ENCODE assay signal across 18 cellular contexts in the genomic region with DNA sequence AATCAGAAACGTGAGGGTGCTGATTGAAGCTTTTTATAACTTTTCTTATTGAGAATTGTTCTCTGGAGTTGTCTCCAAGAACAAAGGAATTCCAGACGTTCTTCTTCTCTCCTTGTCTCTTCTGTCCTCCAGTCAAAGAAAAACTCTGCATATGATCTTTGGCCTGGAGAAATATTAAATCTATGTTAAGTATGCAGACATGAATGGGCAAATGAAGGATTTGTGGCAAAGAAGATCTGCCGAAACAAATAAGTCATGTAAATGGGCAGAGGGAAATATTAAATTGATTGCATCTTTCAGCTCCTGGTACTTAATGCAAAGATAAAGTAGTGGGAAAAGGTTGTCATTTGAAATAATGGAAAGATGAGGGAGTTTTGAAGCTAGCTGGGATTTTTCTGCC.
DNase-seq lines count a peak whose midpoint lies in the region; ATAC-seq, FAIRE-seq and TF ChIP-seq lines count a peak whose summit lies in the region.
"Had no signal": no experiment of that assay in that cellular context is flagged by ENCODE, and none has a peak within 500 bp of the region (broad histone marks: within the 10 kb centered on the region; RNA-seq: fewer than 3 reads in every experiment).

No MANE protein-coding gene starts in this region.

- CTCF ChIA-PET in HepG2 (lab: Yijun Ruan, JAX; ENCODE audit: low intra/inter-chr PET ratio, low total read pairs): no interaction called here

- TF ChIP-seq POLR2A in HepG2 (IDR thresholded peaks at IDR 0.05; ENCODE audit: insufficient read depth in 1 of 2, low read depth in 2 of 2, low read length in 2 of 2): no peak
- TF ChIP-seq POLR2A in right lobe of liver (IDR thresholded peaks at IDR 0.05): no peak

- H3K79me2 ChIP-seq in HepG2 (ENCODE audit: insufficient read depth, low read length): peaks cover 96% of the 10 kb centered on the region

- peaks cover 64% of the 10 kb centered on the region for H4K20me1 ChIP-seq in HepG2 (ENCODE audit: insufficient read depth, low read length)

- no peak overlapping the region for H3K9ac ChIP-seq in HepG2 (ENCODE audit: insufficient read depth, low read depth, low read length)
- no peak overlapping the region for H3K9ac ChIP-seq in adipocyte (ENCODE audit: low read length)
- H3K9ac ChIP-seq: GM23248 had no signal

- TF ChIP-seq RAD21 in HepG2 (CRISPR knock-in tag; IDR thresholded peaks at IDR 0.05): no peak

- no TSS peak for BruUV-seq in HepG2 (replicated peaks; lab: Mats Ljungman, UMichigan)

- no peak overlapping the region for H3K4me3 Mint-ChIP-seq in nephron

- H3K4me1 ChIP-seq in HepG2 (ENCODE audit: insufficient read depth, low read length) (peaks cover 100% of the 10 kb centered on the region), right lobe of liver (no peaks in the 10 kb centered on the region), adipocyte (ENCODE audit: control insufficient read depth, insufficient read depth, low read length) (peaks cover 33% of the 10 kb centered on the region)

- H3K27ac ChIP-seq in HepG2 (ENCODE audit: extremely low read length, insufficient read depth, low read length) (peak overlapping the region; percentile 77), right lobe of liver (no peak overlapping the region)
- H3K27ac ChIP-seq: GM23248, RWPE1, SJCRH30 had no signal

- peak overlapping the region; percentile 8 to 38 (median 24) for H3K27ac Mint-ChIP-seq in nephron
- H3K27ac Mint-ChIP-seq: CD4-positive, CD25-positive, alpha-beta regulatory T cell had no signal

- H3K4me1 Mint-ChIP-seq in nephron: peaks cover 72% of the 10 kb centered on the region

- H3K9me3 ChIP-seq in HepG2 (ENCODE audit: low read length) (no peaks in the 10 kb centered on the region), right lobe of liver (no peaks in the 10 kb centered on the region), adipocyte (ENCODE audit: control insufficient read depth, low read length) (no peaks in the 10 kb centered on the region)
- H3K9me3 ChIP-seq: SJCRH30 had no signal

- H3K27me3 ChIP-seq in HepG2 (ENCODE audit: control insufficient read depth in 1 of 2, insufficient read depth in 2 of 2, low read length in 2 of 2): no peaks in the 10 kb centered on the region
- H3K27me3 ChIP-seq in right lobe of liver: no peaks in the 10 kb centered on the region
- no peaks in the 10 kb centered on the region for H3K27me3 ChIP-seq in adipocyte (replicated peaks; ENCODE audit: control insufficient read depth, insufficient read depth, low read length)
- H3K27me3 ChIP-seq: SJCRH30 had no signal

- no peaks in the 10 kb centered on the region; a peak in 2 of 5 replicates for H3K36me3 ChIP-seq in HepG2 (replicated peaks in 1 of 2; ENCODE audit: control insufficient read depth in 1 of 2, insufficient read depth in 2 of 2, low read length in 2 of 2)
- no peaks in the 10 kb centered on the region for H3K36me3 ChIP-seq in right lobe of liver
- H3K36me3 ChIP-seq in adipocyte (ENCODE audit: control insufficient read depth, insufficient read depth, low read length, severe bottlenecking): no peaks in the 10 kb centered on the region
- H3K36me3 ChIP-seq: SJCRH30 had no signal

- no peaks in the 10 kb centered on the region for H3K9me3 Mint-ChIP-seq in nephron
- H3K9me3 Mint-ChIP-seq: CD4-positive, CD25-positive, alpha-beta regulatory T cell had no signal

- peak overlapping the region; percentile 78 for H3K4me2 ChIP-seq in HepG2 (ENCODE audit: low read depth, low read length)

- in situ Hi-C loops in HepG2 (cut with HindIII; ENCODE audit: extremely low pct_ligation_motif_present, low pct_unique_long_range_greater_than_20kb): no loop called here

- no peak for ATAC-seq in HepG2
- no peak for ATAC-seq in right lobe of liver
- no peak for ATAC-seq in HG03571 (IDR thresholded peaks at IDR 0.05; ENCODE audit: unreplicated experiment)
- ATAC-seq: GM12878, K562 had no signal

- peaks cover 3% of the 10 kb centered on the region for H3K27me3 Mint-ChIP-seq in nephron (ENCODE audit: low read depth)
- H3K27me3 Mint-ChIP-seq: CD4-positive, CD25-positive, alpha-beta regulatory T cell had no signal

- DNase-seq in HepG2 (ENCODE audit: low spot score) (no peak), right lobe of liver (no peak), adipocyte (ENCODE audit: low read depth) (peak; percentile 26), NCI-H187 (lab: John Stamatoyannopoulos, UW) (no peak), DMS53 (lab: John Stamatoyannopoulos, UW) (no peak)
- DNase-seq: CD4-positive, CD25-positive, alpha-beta regulatory T cell; DMS79 treated with DMSO at 0.1 percent for 48 hours; GM23248; NCI-H1930; NCI-H2171; NCI-H748 treated with DMSO at 0.1 percent for 48 hours; SJCRH30 had no signal

- FAIRE-seq in HepG2 (lab: Jason Lieb, UNC): no peak
- FAIRE-seq: GM12878, GM18507, K562 had no signal

- no peak for TF ChIP-seq EP300 in HepG2 (IDR thresholded peaks at IDR 0.05; ENCODE audit: low read depth in 2 of 2, low read length in 2 of 2)
- no peak for TF ChIP-seq EP300 in HepG2 (CRISPR knock-in tag; IDR thresholded peaks at IDR 0.05; ENCODE audit: borderline replicate concordance)

- WGBS in HepG2 (ENCODE audit: low lambda C conversion rate): 71% methylated on average over 3 of the region's 3 CpGs
- WGBS in right lobe of liver (ENCODE audit: insufficient coverage, low coverage, low lambda C conversion rate, missing lambda C conversion rate): 62% methylated on average over 3 of the region's 3 CpGs

- POLR2A ChIA-PET in HepG2 (lab: Yijun Ruan, JAX): interaction anchor here (1.6 to 2.0 kb wide), 2 partner anchors 8 to 52 kb away, joined by 4 to 12 read pairs; no protein-coding TSS in a partner anchor

- peaks cover 7% of the 10 kb centered on the region for H3K36me3 Mint-ChIP-seq in nephron (ENCODE audit: low read depth)

- TF ChIP-seq CTCF in HepG2 (CRISPR knock-in tag; IDR thresholded peaks at IDR 0.05): no peak
- no peak for TF ChIP-seq CTCF in right lobe of liver (IDR thresholded peaks at IDR 0.05)
- TF ChIP-seq CTCF in nephron (IDR thresholded peaks at IDR 0.05; ENCODE audit: unreplicated experiment in 3 of 3): no peak

- intact Hi-C loops in HepG2 (cut with micrococcal nuclease; ENCODE audit: unreplicated experiment) (loop anchor here (5.0 kb wide), 1 partner anchor 54 kb away; no protein-coding TSS in a partner anchor), right lobe of liver (cut with DNase I) (no loop called here)

- no peak overlapping the region for H2AFZ ChIP-seq in HepG2 (ENCODE audit: low read length)
- H2AFZ ChIP-seq: GM23248 had no signal

- H3K4me3 ChIP-seq in HepG2 (replicated peaks in 1 of 3; ENCODE audit: insufficient read depth in 1 of 3, low read depth in 2 of 3, low read length in 3 of 3): no peak overlapping the region
- no peak overlapping the region for H3K4me3 ChIP-seq in right lobe of liver
- no peak overlapping the region for H3K4me3 ChIP-seq in adipocyte (ENCODE audit: low read length)
- H3K4me3 ChIP-seq: GM12878, GM23248, K562, SJCRH30 had no signal

TF ChIP-seq in HepG2, 621 proteins besides CTCF, POLR2A, EP300 and RAD21:
- TF ChIP-seq NFRKB (IDR thresholded peaks at IDR 0.05): no peak
- TF ChIP-seq AGO2 (optimal IDR thresholded peaks at IDR 0.05; ENCODE audit: low read depth, low read length): no peak
- no peak for TF ChIP-seq ZNF10 (CRISPR knock-in tag; IDR thresholded peaks at IDR 0.05; ENCODE audit: borderline replicate concordance, low read depth)
- no peak for TF ChIP-seq ZNF740 (CRISPR knock-in tag; IDR thresholded peaks at IDR 0.05)
- TF ChIP-seq DNMT3B (CRISPR knock-in tag; conservative IDR thresholded peaks at IDR 0.05): no peak
- no peak for TF ChIP-seq TOE1 (CRISPR knock-in tag; IDR thresholded peaks at IDR 0.05)
- TF ChIP-seq SOX6 (IDR thresholded peaks at IDR 0.05): no peak
- no peak for TF ChIP-seq SOX6 (CRISPR knock-in tag; IDR thresholded peaks at IDR 0.05)
- TF ChIP-seq ZNF619 (CRISPR knock-in tag; IDR thresholded peaks at IDR 0.05): no peak
- TF ChIP-seq ZKSCAN8 (CRISPR knock-in tag; IDR thresholded peaks at IDR 0.05; ENCODE audit: borderline replicate concordance): no peak
- TF ChIP-seq, protein P1, sequence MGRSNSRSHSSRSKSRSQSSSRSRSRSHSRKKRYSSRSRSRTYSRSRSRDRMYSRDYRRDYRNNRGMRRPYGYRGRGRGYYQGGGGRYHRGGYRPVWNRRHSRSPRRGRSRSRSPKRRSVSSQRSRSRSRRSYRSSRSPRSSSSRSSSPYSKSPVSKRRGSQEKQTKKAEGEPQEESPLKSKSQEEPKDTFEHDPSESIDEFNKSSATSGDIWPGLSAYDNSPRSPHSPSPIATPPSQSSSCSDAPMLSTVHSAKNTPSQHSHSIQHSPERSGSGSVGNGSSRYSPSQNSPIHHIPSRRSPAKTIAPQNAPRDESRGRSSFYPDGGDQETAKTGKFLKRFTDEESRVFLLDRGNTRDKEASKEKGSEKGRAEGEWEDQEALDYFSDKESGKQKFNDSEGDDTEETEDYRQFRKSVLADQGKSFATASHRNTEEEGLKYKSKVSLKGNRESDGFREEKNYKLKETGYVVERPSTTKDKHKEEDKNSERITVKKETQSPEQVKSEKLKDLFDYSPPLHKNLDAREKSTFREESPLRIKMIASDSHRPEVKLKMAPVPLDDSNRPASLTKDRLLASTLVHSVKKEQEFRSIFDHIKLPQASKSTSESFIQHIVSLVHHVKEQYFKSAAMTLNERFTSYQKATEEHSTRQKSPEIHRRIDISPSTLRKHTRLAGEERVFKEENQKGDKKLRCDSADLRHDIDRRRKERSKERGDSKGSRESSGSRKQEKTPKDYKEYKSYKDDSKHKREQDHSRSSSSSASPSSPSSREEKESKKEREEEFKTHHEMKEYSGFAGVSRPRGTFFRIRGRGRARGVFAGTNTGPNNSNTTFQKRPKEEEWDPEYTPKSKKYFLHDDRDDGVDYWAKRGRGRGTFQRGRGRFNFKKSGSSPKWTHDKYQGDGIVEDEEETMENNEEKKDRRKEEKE (IDR thresholded peaks at IDR 0.05): no peak
- TF ChIP-seq RBM22 (optimal IDR thresholded peaks at IDR 0.05; ENCODE audit: low read length): no peak
- TF ChIP-seq ZNF180 (CRISPR knock-in tag; IDR thresholded peaks at IDR 0.05; ENCODE audit: borderline replicate concordance, low read depth): no peak
